Comparison of ENCODE assay signal across 1 cellular context in genomic region chr3:57015350-57015729, GRCh38.
TF ChIP-seq lines count a peak whose summit lies in the region.

No MANE protein-coding gene starts in this region.

TF ChIP-seq in A549, 52 proteins besides CTCF, POLR2A, EP300 and RAD21:
- TF ChIP-seq GATA3 (IDR thresholded peaks at IDR 0.05; ENCODE audit: borderline replicate concordance) (no peak), MAX (IDR thresholded peaks at IDR 0.05) (no peak), NR3C1 (IDR thresholded peaks at IDR 0.05) (no peak), CBX8 (IDR thresholded peaks at IDR 0.05) (no peak), FOSL2 (IDR thresholded peaks at IDR 0.05) (no peak), FOSL2 (CRISPR knock-in tag; IDR thresholded peaks at IDR 0.05) (no peak), TFCP2L1 (CRISPR knock-in tag; IDR thresholded peaks at IDR 0.05) (no peak), PBX3 (IDR thresholded peaks at IDR 0.05) (no peak), BCL3 (IDR thresholded peaks at IDR 0.05) (no peak), HEYL (CRISPR knock-in tag; IDR thresholded peaks at IDR 0.05) (no peak), HOXB13 (CRISPR knock-in tag; IDR thresholded peaks at IDR 0.05; ENCODE audit: low read depth) (no peak), JUNB (IDR thresholded peaks at IDR 0.05) (no peak), EHF (CRISPR knock-in tag; IDR thresholded peaks at IDR 0.05) (no peak), RFX5 (IDR thresholded peaks at IDR 0.05) (no peak), CEBPB (IDR thresholded peaks at IDR 0.05) (no peak), HMGXB4 (CRISPR knock-in tag; IDR thresholded peaks at IDR 0.05; ENCODE audit: borderline replicate concordance) (no peak), PHF8 (IDR thresholded peaks at IDR 0.05; ENCODE audit: borderline replicate concordance, low read depth) (no peak)
